Comparison of ENCODE assay signal across 1 cellular context in the genomic region with DNA sequence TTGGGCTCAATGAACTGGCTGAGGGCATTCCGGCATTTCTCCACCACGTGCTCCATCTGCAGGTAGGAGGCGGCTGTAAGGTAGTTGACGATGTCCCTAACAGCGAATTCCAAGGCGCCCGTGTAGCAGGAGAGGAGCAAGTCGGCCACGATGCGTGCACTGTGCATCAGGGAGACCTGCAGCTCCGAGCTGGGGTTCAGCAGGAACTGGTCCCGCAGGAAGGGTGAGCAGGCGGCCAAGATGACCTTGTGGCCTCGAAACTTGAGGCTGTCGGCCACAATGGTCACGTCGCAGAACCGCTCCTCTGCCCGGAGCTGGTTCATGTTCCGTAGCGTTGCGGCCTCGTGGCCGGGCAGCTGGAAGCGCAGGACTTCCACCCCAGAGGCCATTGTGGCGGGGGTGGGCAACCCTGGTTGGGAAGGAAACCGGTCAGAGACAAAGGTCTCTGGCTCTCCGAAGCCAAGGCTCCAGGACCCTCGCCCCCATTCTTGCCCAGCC.
TF ChIP-seq lines count a peak whose summit lies in the region.

No MANE protein-coding gene starts in this region.

TF ChIP-seq in H1, 55 proteins besides CTCF, POLR2A, EP300 and RAD21:
- TF ChIP-seq ASH2L (IDR thresholded peaks at IDR 0.05; ENCODE audit: low read length): peak; percentile 35
- no peak for TF ChIP-seq USF2 (IDR thresholded peaks at IDR 0.05; ENCODE audit: low read length)
- TF ChIP-seq, protein P1, sequence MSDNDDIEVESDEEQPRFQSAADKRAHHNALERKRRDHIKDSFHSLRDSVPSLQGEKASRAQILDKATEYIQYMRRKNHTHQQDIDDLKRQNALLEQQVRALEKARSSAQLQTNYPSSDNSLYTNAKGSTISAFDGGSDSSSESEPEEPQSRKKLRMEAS (IDR thresholded peaks at IDR 0.05): peak; percentile 78
- peak; percentile 84 for TF ChIP-seq E2F6 (IDR thresholded peaks at IDR 0.05)
- TF ChIP-seq TBP (IDR thresholded peaks at IDR 0.05; ENCODE audit: low read depth, low read length): no peak
- TF ChIP-seq KDM4A (IDR thresholded peaks at IDR 0.05; ENCODE audit: low read depth, low read length, severe bottlenecking): peak; percentile 30
- no peak; the same call in 1 of the 2 replicates for TF ChIP-seq POLR2AphosphoS5 (IDR thresholded peaks at IDR 0.05; ENCODE audit: low read depth, low read length)
- 0 out of 2 replicates have a peak, but pooled peaks have one; percentile 22 for TF ChIP-seq TEAD4 (IDR thresholded peaks at IDR 0.05; ENCODE audit: low read depth, low read length)
- no peak for TF ChIP-seq RNF2 (IDR thresholded peaks at IDR 0.05; ENCODE audit: borderline replicate concordance, low read depth, low read length, missing control alignments, poor library complexity, severe bottlenecking)
- TF ChIP-seq PHF8 (conservative IDR thresholded peaks at IDR 0.05; ENCODE audit: low read depth, low read length): no peak
